14 cellular contexts compared by ENCODE assay signal in genomic region chr3:39289107-39289506, GRCh38. TPM values are rescaled to one million over a fixed set of nuclear protein-coding genes. Genes with fewer than 3 reads are reported as not detected.
DNase-seq lines count a peak whose midpoint lies in the region; ATAC-seq lines count a peak whose summit lies in the region.
"Had no signal": no experiment of that assay in that cellular context is flagged by ENCODE, and none has a peak within 500 bp of the region (broad histone marks: within the 10 kb centered on the region; RNA-seq: fewer than 3 reads in every experiment).

No MANE protein-coding gene starts in this region.

- no peaks in the 10 kb centered on the region for H3K9me3 Mint-ChIP-seq in stimulated activated naive CD8-positive, alpha-beta T cell treated with anti-CD3 and anti-CD28 coated beads, Interleukin-15, Interleukin-2, amounts not matched to agents 100 ng/mL and 50 ng/mL, for 24 hours
- no peaks in the 10 kb centered on the region for H3K9me3 Mint-ChIP-seq in naive B cell
- H3K9me3 Mint-ChIP-seq: GM23338 had no signal

- H3K4me1 Mint-ChIP-seq in stimulated activated naive CD8-positive, alpha-beta T cell treated with anti-CD3 and anti-CD28 coated beads, Interleukin-15, Interleukin-2, amounts not matched to agents 100 ng/mL and 50 ng/mL, for 24 hours (ENCODE audit: low read depth): peaks cover 51% of the 10 kb centered on the region
- H3K4me1 Mint-ChIP-seq in T-helper 17 cell: peaks cover 17% of the 10 kb centered on the region
- peaks cover 28 to 38% (median 36%) of the 10 kb centered on the region in 3 donors for H3K4me1 Mint-ChIP-seq in naive B cell

- H3K27ac Mint-ChIP-seq in stimulated activated naive CD8-positive, alpha-beta T cell treated with anti-CD3 and anti-CD28 coated beads, Interleukin-15, Interleukin-2, amounts not matched to agents 100 ng/mL and 50 ng/mL, for 24 hours: peak overlapping the region; percentile 23
- peak overlapping the region; percentile 82 for H3K27ac Mint-ChIP-seq in T-helper 17 cell
- peak overlapping the region; percentile 60 to 90 (median 80) for H3K27ac Mint-ChIP-seq in naive B cell
- H3K27ac Mint-ChIP-seq: GM23338 had no signal

- no peak for ATAC-seq in stimulated activated naive CD8-positive, alpha-beta T cell treated with anti-CD3 and anti-CD28 coated beads, Interleukin-15, Interleukin-2, amounts not matched to agents 100 U/mL and 50 U/mL, for 24 hours
- ATAC-seq in T-helper 17 cell: no peak
- ATAC-seq in naive B cell (ENCODE audit: low read depth in 2 of 2): no peak
- ATAC-seq in HG02642 (IDR thresholded peaks at IDR 0.05; ENCODE audit: poor library complexity, unreplicated experiment): no peak

- H3K4me3 Mint-ChIP-seq in stimulated activated naive CD8-positive, alpha-beta T cell treated with anti-CD3 and anti-CD28 coated beads, Interleukin-15, Interleukin-2, amounts not matched to agents 100 ng/mL and 50 ng/mL, for 24 hours: no peak overlapping the region
- no peak overlapping the region for H3K4me3 Mint-ChIP-seq in T-helper 17 cell
- peak overlapping the region in 5 of 8 donors; percentile 5 to 63 (median 55) for H3K4me3 Mint-ChIP-seq in naive B cell
- H3K4me3 Mint-ChIP-seq: GM23338 had no signal

- in situ Hi-C loops in G401 (cut with HindIII; ENCODE audit: low sequenced_read_pairs): loop anchor here (25.0 kb wide), 1 partner anchor 177 kb away; the partner anchor contains the start of genes GORASP1 and TTC21A

- no peaks in the 10 kb centered on the region for H3K27me3 Mint-ChIP-seq in stimulated activated naive CD8-positive, alpha-beta T cell treated with anti-CD3 and anti-CD28 coated beads, Interleukin-15, Interleukin-2, amounts not matched to agents 100 ng/mL and 50 ng/mL, for 24 hours
- H3K27me3 Mint-ChIP-seq in T-helper 17 cell (no peaks in the 10 kb centered on the region), naive B cell (peaks cover 0 to 4% (median 0%) of the 10 kb centered on the region in 3 donors)

- DNase-seq in stimulated activated naive CD8-positive, alpha-beta T cell treated with anti-CD3 and anti-CD28 coated beads, Interleukin-15, Interleukin-2, amounts not matched to agents 100 U/mL and 50 U/mL, for 24 hours: no peak
- DNase-seq in T-helper 17 cell (no peak), naive B cell (no peak), KG1 (lab: John Stamatoyannopoulos, UW) (no peak), G401 (ENCODE audit: low spot score) (no peak), GOT3 (lab: John Stamatoyannopoulos, UW) (no peak)

- no peaks in the 10 kb centered on the region for H3K36me3 Mint-ChIP-seq in stimulated activated naive CD8-positive, alpha-beta T cell treated with anti-CD3 and anti-CD28 coated beads, Interleukin-15, Interleukin-2, amounts not matched to agents 100 ng/mL and 50 ng/mL, for 24 hours (ENCODE audit: low read depth)
- no peaks in the 10 kb centered on the region for H3K36me3 Mint-ChIP-seq in T-helper 17 cell (ENCODE audit: low read depth)
- no peaks in the 10 kb centered on the region for H3K36me3 Mint-ChIP-seq in naive B cell

- H3K9me3 ChIP-seq in T-helper 17 cell (ENCODE audit: control insufficient read depth, low read length, poor library complexity, severe bottlenecking): no peaks in the 10 kb centered on the region
- H3K9me3 ChIP-seq: SK-N-SH had no signal

RNA-seq across cellular contexts. Expression of gene CX3CR1, which starts 9.3 kb away (rescaled TPM):
- 1 to 10 TPM in 1 of 2 donors, under 1 TPM in 1; 0.65 to 3.1 TPM for total RNA-seq in T-helper 17 cell
- 1 to 10 TPM in 5 of 6 donors, under 1 TPM in 1; 0.14 to 2.9 (median 1.3) TPM for polyA plus RNA-seq in naive B cell (ENCODE audit: low read depth in 6 of 6)
- not detected in 2 replicates for total RNA-seq in G401 (2014; rRNA removed; shearing (Covaris generic))
- total RNA-seq: A172 had no signal
- polyA plus RNA-seq: SK-N-SH had no signal

RNA-seq across cellular contexts. Expression of gene CCR8, which starts 40.4 kb away (rescaled TPM):
- 1 to 10 TPM; 2.5 to 9.0 TPM for total RNA-seq in T-helper 17 cell
- polyA plus RNA-seq in naive B cell (ENCODE audit: low read depth in 6 of 6): not detected
- not detected in 2 replicates for total RNA-seq in G401 (2014; rRNA removed; shearing (Covaris generic))
- total RNA-seq: A172, GM23338, M059J, RPMI7951 had no signal
- polyA plus RNA-seq: BJ, SK-N-SH had no signal

Comparison
In these comparisons a context has a peak if more than half of its experiments do, and no peak if none do; other contexts are left out.
1. H3K27ac Mint-ChIP-seq: peak in every context shown above with its lines; median percentile 82 in T-helper 17 cell; 80 in naive B cell; 23 in stimulated activated naive CD8-positive, alpha-beta T cell treated with anti-CD3 and anti-CD28 coated beads, Interleukin-15, Interleukin-2, amounts not matched to agents 100 ng/mL and 50 ng/mL, for 24 hours.
2. H3K4me3 Mint-ChIP-seq: peak in naive B cell (5 of 8); none in stimulated activated naive CD8-positive, alpha-beta T cell treated with anti-CD3 and anti-CD28 coated beads, Interleukin-15, Interleukin-2, amounts not matched to agents 100 ng/mL and 50 ng/mL, for 24 hours (single experiment) and T-helper 17 cell (single experiment).